8 cellular contexts compared by ENCODE assay signal in genomic region chr21:33901421-33902288, GRCh38. TPM values are rescaled to one million over a fixed set of nuclear protein-coding genes. Genes with fewer than 3 reads are reported as not detected.
A peak's percentile ranks its signal among the peaks of the same experiment; 100 is the strongest.
DNase-seq lines count a peak whose midpoint lies in the region; ATAC-seq and TF ChIP-seq lines count a peak whose summit lies in the region.

No MANE protein-coding gene starts in this region.

- H3K9me3 ChIP-seq in SK-N-SH (no peaks in the 10 kb centered on the region), fibroblast of lung (ENCODE audit: control insufficient read depth, insufficient read depth, low read depth, low read length) (no peaks in the 10 kb centered on the region), trophoblast cell (ENCODE audit: insufficient read depth, low read depth, low read length) (no peaks in the 10 kb centered on the region)

- H3K9me3 Mint-ChIP-seq in HFFc6, result no peaks in the 10 kb centered on the region

- CTCF ChIA-PET in SK-N-SH (lab: Yijun Ruan, JAX), result interaction anchor here (0.6 to 1.4 kb wide), 6 partner anchors 10 to 460 kb away, joined by 3 to 5 read pairs (median 4); no protein-coding TSS in a partner anchor

- no peak overlapping the region for H3K18ac ChIP-seq in trophoblast cell (ENCODE audit: low read length)

- no peak overlapping the region for H3K4me2 ChIP-seq in SK-N-SH
- no peak overlapping the region for H3K4me2 ChIP-seq in fibroblast of lung (ENCODE audit: extremely low read depth, insufficient read depth, low read length)
- H3K4me2 ChIP-seq in trophoblast cell (ENCODE audit: low read length), result no peak overlapping the region

- ATAC-seq in HG02642 (IDR thresholded peaks at IDR 0.05; ENCODE audit: poor library complexity, unreplicated experiment) (no peak), HG02870 (IDR thresholded peaks at IDR 0.05; ENCODE audit: unreplicated experiment) (no peak)

- no peaks in the 10 kb centered on the region for H3K9me2 ChIP-seq in SK-N-SH

- H3K27me3 Mint-ChIP-seq in HFFc6 (ENCODE audit: insufficient read depth), result no peaks in the 10 kb centered on the region

- TF ChIP-seq RAD21 in SK-N-SH (IDR thresholded peaks at IDR 0.05; ENCODE audit: low read length), result peak; percentile 72

- no peak overlapping the region for H3K4me3 Mint-ChIP-seq in HFFc6

- no peaks in the 10 kb centered on the region for H3K79me1 ChIP-seq in trophoblast cell (ENCODE audit: low read length)

- H4K91ac ChIP-seq in trophoblast cell (ENCODE audit: low read depth, low read length), result no peak overlapping the region

- DNase-seq in DMS79 (lab: John Stamatoyannopoulos, UW) (peak; percentile 27), HFFc6 (peak; percentile 59), SK-N-SH (peak; percentile 62), fibroblast of lung (ENCODE audit: low read depth in 2 of 2) (peak; percentile 63 to 70), trophoblast cell (peak; percentile 15 to 55), LoVo (ENCODE audit: low spot score) (no peak)

- H2AFZ ChIP-seq in SK-N-SH (ENCODE audit: low read depth), result no peak overlapping the region
- no peak overlapping the region for H2AFZ ChIP-seq in fibroblast of lung (ENCODE audit: low read length)
- H2AFZ ChIP-seq in trophoblast cell (ENCODE audit: insufficient read depth, low read length, poor library complexity), result no peak overlapping the region

- H2AK5ac ChIP-seq in trophoblast cell (ENCODE audit: low read length), result no peak overlapping the region

- H2BK120ac ChIP-seq in trophoblast cell (ENCODE audit: insufficient read depth, low read length, poor library complexity), result no peak overlapping the region

- H3K27ac Mint-ChIP-seq in HFFc6, result peak overlapping the region; percentile 42; the same call in 1 of the 2 replicates

- H4K8ac ChIP-seq in trophoblast cell (ENCODE audit: low read depth, low read length), result no peak overlapping the region

- H3K36me3 ChIP-seq in SK-N-SH (replicated peaks in 1 of 2; ENCODE audit: control insufficient read depth in 1 of 2, insufficient read depth in 2 of 2, low read length in 1 of 2), result peaks cover 32 to 33% of the 10 kb centered on the region in 2 experiments
- peaks cover 13% of the 10 kb centered on the region for H3K36me3 ChIP-seq in fibroblast of lung (ENCODE audit: control insufficient read depth, insufficient read depth, low read length)
- peaks cover 21 to 35% of the 10 kb centered on the region in 2 experiments for H3K36me3 ChIP-seq in trophoblast cell (ENCODE audit: control insufficient read depth in 1 of 2, insufficient read depth in 2 of 2, low read length in 2 of 2)

- 82% methylated on average over 12 of the region's 13 CpGs for WGBS in SK-N-SH (ENCODE audit: low lambda C conversion rate)
- WGBS in trophoblast cell (ENCODE audit: extremely low coverage, insufficient coverage, insufficient read length), result no CpG with 5 or more reads among the region's 13 CpGs

- H3K23ac ChIP-seq in trophoblast cell (ENCODE audit: low read length), result no peak overlapping the region

- no peaks in the 10 kb centered on the region for H4K20me1 ChIP-seq in SK-N-SH (ENCODE audit: insufficient read depth)
- H4K20me1 ChIP-seq in fibroblast of lung (ENCODE audit: control insufficient read depth, extremely low read depth, insufficient read depth, low read length), result no peaks in the 10 kb centered on the region

- peak overlapping the region in 1 of 2 experiments; percentile 12; a peak in 1 of 4 replicates for H3K4me3 ChIP-seq in SK-N-SH (ENCODE audit: low read depth in 2 of 2, low read length in 1 of 2)
- H3K4me3 ChIP-seq in fibroblast of lung (replicated peaks in 1 of 4; ENCODE audit: control extremely low read depth in 1 of 4, insufficient read depth in 1 of 4, low read depth in 3 of 4, low read length in 4 of 4), result no peak overlapping the region
- no peak overlapping the region for H3K4me3 ChIP-seq in trophoblast cell (ENCODE audit: low read depth, low read length)

- H3K4me1 ChIP-seq in SK-N-SH (ENCODE audit: control insufficient read depth in 1 of 2, insufficient read depth in 2 of 2, low read depth in 1 of 2, low read length in 1 of 2), result no peaks in the 10 kb centered on the region
- H3K4me1 ChIP-seq in fibroblast of lung (ENCODE audit: control insufficient read depth, extremely low read depth, insufficient read depth, low read length), result peaks cover 6% of the 10 kb centered on the region
- H3K4me1 ChIP-seq in trophoblast cell (ENCODE audit: control insufficient read depth in 1 of 2, insufficient read depth in 2 of 2, low read length in 2 of 2), result no peaks in the 10 kb centered on the region

- TF ChIP-seq CTCF in HFFc6 (IDR thresholded peaks at IDR 0.05), result peak; percentile 74
- TF ChIP-seq CTCF in SK-N-SH (IDR thresholded peaks at IDR 0.05), result peak; percentile 60
- TF ChIP-seq CTCF in fibroblast of lung (conservative IDR thresholded peaks at IDR 0.05 in 1 of 2, IDR thresholded peaks at IDR 0.05 in 1 of 2; ENCODE audit: low read depth in 1 of 2, low read length in 2 of 2), result peak; percentile 43 to 55

- no peak overlapping the region for H2BK5ac ChIP-seq in trophoblast cell (ENCODE audit: low read depth, low read length, poor library complexity)

- H3K79me2 ChIP-seq in SK-N-SH (ENCODE audit: insufficient read depth) (no peaks in the 10 kb centered on the region), fibroblast of lung (ENCODE audit: control insufficient read depth, insufficient read depth, low read length) (no peaks in the 10 kb centered on the region), trophoblast cell (ENCODE audit: control insufficient read depth, insufficient read depth, low read length, poor library complexity) (no peaks in the 10 kb centered on the region)

- H3K14ac ChIP-seq in trophoblast cell (ENCODE audit: low read length), result no peak overlapping the region

- no peak overlapping the region for H2BK12ac ChIP-seq in trophoblast cell (ENCODE audit: low read length)

- H3K4ac ChIP-seq in trophoblast cell (ENCODE audit: low read depth, low read length), result no peak overlapping the region

- peaks cover 23% of the 10 kb centered on the region for H3K4me1 Mint-ChIP-seq in HFFc6 (ENCODE audit: low read depth)

- no peak for TF ChIP-seq EP300 in SK-N-SH (IDR thresholded peaks at IDR 0.05; ENCODE audit: borderline replicate concordance in 1 of 2, low read depth in 1 of 2, low read length in 1 of 2)

- POLR2A ChIA-PET in SK-N-SH (lab: Yijun Ruan, JAX), result no interaction called here

- no peak overlapping the region for H4K12ac ChIP-seq in trophoblast cell (ENCODE audit: low read depth, low read length)

- no peaks in the 10 kb centered on the region for H3K27me3 ChIP-seq in SK-N-SH (ENCODE audit: insufficient read depth)
- no peaks in the 10 kb centered on the region for H3K27me3 ChIP-seq in fibroblast of lung (ENCODE audit: control insufficient read depth, insufficient read depth, low read length)
- H3K27me3 ChIP-seq in trophoblast cell (ENCODE audit: insufficient read depth, low read length), result no peaks in the 10 kb centered on the region

- peaks cover 21% of the 10 kb centered on the region for H3K36me3 Mint-ChIP-seq in HFFc6 (ENCODE audit: low read depth)

- H3F3A ChIP-seq in SK-N-SH (replicated peaks; ENCODE audit: insufficient read depth), result peaks cover 6% of the 10 kb centered on the region

- H3K27ac ChIP-seq in SK-N-SH (ENCODE audit: low read depth in 2 of 2, low read length in 1 of 2) (no peak overlapping the region), fibroblast of lung (ENCODE audit: insufficient read depth, low read length) (peak overlapping the region; percentile 7), trophoblast cell (ENCODE audit: low read depth, low read length) (no peak overlapping the region)

- H3K9ac ChIP-seq in SK-N-SH (no peak overlapping the region), fibroblast of lung (ENCODE audit: insufficient read depth, low read length) (no peak overlapping the region), trophoblast cell (ENCODE audit: low read length) (no peak overlapping the region)

TF ChIP-seq in SK-N-SH, 30 proteins besides CTCF, POLR2A, EP300 and RAD21 (continues in another document):
- TF ChIP-seq GATA2 (CRISPR knock-in tag; IDR thresholded peaks at IDR 0.05) (no peak), TCF12 (IDR thresholded peaks at IDR 0.05) (no peak), PBX3 (IDR thresholded peaks at IDR 0.05) (no peak), NRF1 (IDR thresholded peaks at IDR 0.05; ENCODE audit: low read depth, low read length) (no peak), YY1 (IDR thresholded peaks at IDR 0.05; ENCODE audit: low read depth) (no peak), TEAD4 (IDR thresholded peaks at IDR 0.05; ENCODE audit: borderline replicate concordance, insufficient read depth) (no peak), JUND (IDR thresholded peaks at IDR 0.05) (no peak)

RNA-seq across cellular contexts. Expression of gene ATP5PO, which starts 13.9 kb away (rescaled TPM):
- 100 to 1,000 TPM; 175 to 206 (median 192) TPM for total RNA-seq in HFFc6 (2021; fragmentation: NEBNext Ultra II Directional; extraction: Animal tissue kit (Norgen Biotek cat#: 25700))
- polyA plus RNA-seq in SK-N-SH (2012; rRNA removed) (148 and 167 TPM in 2 replicates), fibroblast of lung (259 and 277 TPM in 2 replicates)
- polyA plus RNA-seq in SK-N-SH (2012; cell fraction: cytosol; rRNA removed), result 191 and 217 TPM in 2 replicates
- polyA plus RNA-seq in SK-N-SH (2012; cell fraction: nucleus; rRNA removed), result 53.4 and 58.6 TPM in 2 replicates
- total RNA-seq in fibroblast of lung, result 152 and 154 TPM in 2 replicates
- polyA plus RNA-seq in fibroblast of lung (2012), result 229 and 268 TPM in 2 replicates
- 47.5 and 52.2 TPM in 2 replicates for polyA minus RNA-seq in fibroblast of lung (ENCODE audit: low replicate concordance)
- 330 and 331 TPM in 2 replicates for polyA plus RNA-seq in trophoblast cell (2013)
